21 cellular contexts compared by ENCODE assay signal in the genomic region with DNA sequence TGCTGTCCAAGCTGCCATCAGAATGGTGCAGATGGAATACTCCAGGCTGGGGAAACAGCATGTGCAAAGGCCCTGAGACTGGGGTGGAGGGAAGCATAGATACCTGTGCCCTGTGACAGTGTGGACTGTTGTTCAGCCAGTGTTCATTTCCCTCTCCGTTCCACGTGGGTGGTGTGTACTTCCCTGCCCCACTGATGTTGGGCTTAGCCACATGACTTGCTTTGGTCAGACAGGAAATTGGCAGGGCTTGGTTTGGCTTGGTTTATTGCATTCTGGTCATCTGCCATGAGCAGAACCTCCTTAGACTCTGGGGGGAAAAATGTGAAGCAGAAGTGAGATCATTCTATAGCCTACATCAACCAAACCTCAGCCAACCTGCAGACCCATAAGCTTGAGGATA.
"Had no signal": no experiment of that assay in that cellular context is flagged by ENCODE, and none has a peak within 500 bp of the region (broad histone marks: within the 10 kb centered on the region; RNA-seq: fewer than 3 reads in every experiment).

No MANE protein-coding gene starts in this region.

- H3K4me1 ChIP-seq: right atrium auricular region, sigmoid colon, stomach, thyroid gland had no signal

- H3K27ac ChIP-seq: dorsolateral prefrontal cortex, heart left ventricle, hepatocyte, ovary, right atrium auricular region, sigmoid colon, stomach, thyroid gland had no signal

- DNase-seq: cerebellar nuclear complex; dorsolateral prefrontal cortex; effector CD4-positive, alpha-beta T cell; heart left ventricle; kidney; mammary epithelial cell; naive thymus-derived CD8-positive, alpha-beta T cell; nephron progenitor cell; occipital lobe; ovary; sigmoid colon; stimulated activated CD4-positive, alpha-beta T cell treated with anti-CD3 and anti-CD28 coated beads, Interleukin-2, amount 100 ng/mL, for 24 hours; stimulated activated CD4-positive, alpha-beta T cell treated with anti-CD3 and anti-CD28 coated beads, Interleukin-4, amount 100 ng/mL, for 24 hours; stimulated activated naive CD4-positive, alpha-beta T cell treated with Interleukin-2 at 50 U/mL for 16 hours; stomach; thyroid gland; trophoblast cell had no signal

- H3K4me3 ChIP-seq: dorsolateral prefrontal cortex, heart left ventricle, hepatocyte, ovary, right atrium auricular region, sigmoid colon, stomach, thyroid gland had no signal

- ATAC-seq: left lobe of liver; naive thymus-derived CD8-positive, alpha-beta T cell; stimulated activated effector memory CD8-positive, alpha-beta T cell treated with anti-CD3 and anti-CD28 coated beads, Interleukin-12 subunit alpha, Interleukin-12 subunit beta, amount 100 ng/mL, for 72 hours had no signal

- H3K27me3 ChIP-seq: ovary, right atrium auricular region, thyroid gland had no signal

- H3K36me3 ChIP-seq: heart left ventricle, ovary, right atrium auricular region, sigmoid colon, stomach, thyroid gland had no signal

- H3K9me3 ChIP-seq: heart left ventricle, ovary, right atrium auricular region, sigmoid colon, stomach, thyroid gland had no signal
